1 cellular context compared by ENCODE assay signal in the genomic region with DNA sequence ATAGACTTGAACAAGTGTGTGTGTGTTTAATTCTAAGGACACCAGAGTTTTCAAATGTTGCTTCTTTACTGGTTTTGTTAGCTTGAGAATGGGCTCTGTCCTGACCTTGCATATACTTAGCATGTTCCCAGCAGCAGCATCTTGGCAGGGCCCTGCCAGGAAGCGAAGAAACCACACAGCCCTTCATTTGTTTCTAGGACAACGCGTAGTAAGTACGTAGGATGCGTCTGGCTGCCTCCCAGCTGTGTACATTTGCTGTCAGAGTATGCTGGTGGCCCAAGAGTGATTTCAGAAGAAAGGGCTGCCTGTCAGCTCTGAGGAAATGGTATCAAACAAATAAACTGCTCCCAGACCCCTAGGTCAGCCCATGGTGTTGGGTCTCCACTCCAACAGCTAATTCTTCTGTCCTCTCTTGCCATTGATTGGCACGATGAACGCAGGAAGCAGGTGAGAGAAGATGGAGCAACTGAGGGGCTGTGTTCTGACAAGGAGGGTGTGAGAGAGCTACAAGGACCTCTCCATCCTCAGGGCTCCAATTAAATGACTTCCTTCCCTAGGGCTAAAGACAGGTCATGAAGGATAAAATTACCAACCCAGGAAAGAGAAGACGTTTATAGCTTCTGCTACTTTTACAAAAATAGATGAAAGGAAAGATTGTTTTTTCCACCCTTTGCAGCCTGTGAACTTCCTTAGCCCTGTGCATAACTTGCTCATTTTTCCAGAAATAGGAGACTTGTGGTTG.
TF ChIP-seq lines count a peak whose summit lies in the region.

No MANE protein-coding gene starts in this region.

TF ChIP-seq in SK-N-SH treated with all-trans-retinoic acid at 6 μM for 48 hours, 23 proteins besides CTCF, POLR2A, EP300 and RAD21 (continued from another document):
- TF ChIP-seq PATZ1 (CRISPR knock-in tag; IDR thresholded peaks at IDR 0.05; ENCODE audit: borderline replicate concordance) (no peak), ESRRG (CRISPR knock-in tag; IDR thresholded peaks at IDR 0.05) (no peak)
- TF ChIP-seq, protein P1, sequence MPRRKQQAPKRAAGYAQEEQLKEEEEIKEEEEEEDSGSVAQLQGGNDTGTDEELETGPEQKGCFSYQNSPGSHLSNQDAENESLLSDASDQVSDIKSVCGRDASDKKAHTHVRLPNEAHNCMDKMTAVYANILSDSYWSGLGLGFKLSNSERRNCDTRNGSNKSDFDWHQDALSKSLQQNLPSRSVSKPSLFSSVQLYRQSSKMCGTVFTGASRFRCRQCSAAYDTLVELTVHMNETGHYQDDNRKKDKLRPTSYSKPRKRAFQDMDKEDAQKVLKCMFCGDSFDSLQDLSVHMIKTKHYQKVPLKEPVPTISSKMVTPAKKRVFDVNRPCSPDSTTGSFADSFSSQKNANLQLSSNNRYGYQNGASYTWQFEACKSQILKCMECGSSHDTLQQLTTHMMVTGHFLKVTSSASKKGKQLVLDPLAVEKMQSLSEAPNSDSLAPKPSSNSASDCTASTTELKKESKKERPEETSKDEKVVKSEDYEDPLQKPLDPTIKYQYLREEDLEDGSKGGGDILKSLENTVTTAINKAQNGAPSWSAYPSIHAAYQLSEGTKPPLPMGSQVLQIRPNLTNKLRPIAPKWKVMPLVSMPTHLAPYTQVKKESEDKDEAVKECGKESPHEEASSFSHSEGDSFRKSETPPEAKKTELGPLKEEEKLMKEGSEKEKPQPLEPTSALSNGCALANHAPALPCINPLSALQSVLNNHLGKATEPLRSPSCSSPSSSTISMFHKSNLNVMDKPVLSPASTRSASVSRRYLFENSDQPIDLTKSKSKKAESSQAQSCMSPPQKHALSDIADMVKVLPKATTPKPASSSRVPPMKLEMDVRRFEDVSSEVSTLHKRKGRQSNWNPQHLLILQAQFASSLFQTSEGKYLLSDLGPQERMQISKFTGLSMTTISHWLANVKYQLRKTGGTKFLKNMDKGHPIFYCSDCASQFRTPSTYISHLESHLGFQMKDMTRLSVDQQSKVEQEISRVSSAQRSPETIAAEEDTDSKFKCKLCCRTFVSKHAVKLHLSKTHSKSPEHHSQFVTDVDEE (CRISPR knock-in tag; IDR thresholded peaks at IDR 0.05) = no peak
